8 cellular contexts compared by ENCODE assay signal in the genomic region with DNA sequence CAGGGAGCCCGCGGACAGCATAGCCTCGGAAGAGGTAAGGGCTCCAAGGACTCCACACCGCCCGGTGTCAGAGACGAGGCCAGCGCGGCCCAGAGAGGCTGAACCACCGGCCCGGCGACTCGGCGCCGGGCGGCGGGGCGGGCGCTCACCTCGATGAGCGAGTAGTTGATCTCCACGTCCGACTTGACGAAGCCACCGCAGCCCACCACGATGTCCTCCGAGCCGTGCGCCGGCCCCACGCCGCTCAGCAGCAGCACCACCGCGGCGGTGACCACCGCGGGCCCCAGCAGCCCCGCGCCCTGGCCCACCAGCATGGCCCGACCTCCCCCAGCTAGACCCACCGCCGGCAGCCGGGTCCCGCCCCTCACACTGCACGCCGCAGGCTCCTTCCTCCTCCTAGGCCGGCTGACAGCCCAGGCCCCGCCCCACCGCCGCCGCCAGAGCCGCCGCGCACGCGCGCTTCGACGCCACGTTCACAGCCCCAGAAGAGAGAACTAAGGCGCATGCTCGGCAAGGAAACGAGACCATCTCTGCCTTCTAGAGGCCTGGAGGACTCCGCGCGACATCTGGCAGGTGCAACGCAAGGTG. TPM values are rescaled to one million over a fixed set of nuclear protein-coding genes. Genes with fewer than 3 reads are reported as not detected.
DNase-seq lines count a peak whose midpoint lies in the region; TF ChIP-seq lines count a peak whose summit lies in the region.
"Not testable (repeated sequence)": the region's sequence is repeated elsewhere in the genome, so short reads cannot be mapped to it uniquely, and the experiment has no call there.

A gene with protein sequence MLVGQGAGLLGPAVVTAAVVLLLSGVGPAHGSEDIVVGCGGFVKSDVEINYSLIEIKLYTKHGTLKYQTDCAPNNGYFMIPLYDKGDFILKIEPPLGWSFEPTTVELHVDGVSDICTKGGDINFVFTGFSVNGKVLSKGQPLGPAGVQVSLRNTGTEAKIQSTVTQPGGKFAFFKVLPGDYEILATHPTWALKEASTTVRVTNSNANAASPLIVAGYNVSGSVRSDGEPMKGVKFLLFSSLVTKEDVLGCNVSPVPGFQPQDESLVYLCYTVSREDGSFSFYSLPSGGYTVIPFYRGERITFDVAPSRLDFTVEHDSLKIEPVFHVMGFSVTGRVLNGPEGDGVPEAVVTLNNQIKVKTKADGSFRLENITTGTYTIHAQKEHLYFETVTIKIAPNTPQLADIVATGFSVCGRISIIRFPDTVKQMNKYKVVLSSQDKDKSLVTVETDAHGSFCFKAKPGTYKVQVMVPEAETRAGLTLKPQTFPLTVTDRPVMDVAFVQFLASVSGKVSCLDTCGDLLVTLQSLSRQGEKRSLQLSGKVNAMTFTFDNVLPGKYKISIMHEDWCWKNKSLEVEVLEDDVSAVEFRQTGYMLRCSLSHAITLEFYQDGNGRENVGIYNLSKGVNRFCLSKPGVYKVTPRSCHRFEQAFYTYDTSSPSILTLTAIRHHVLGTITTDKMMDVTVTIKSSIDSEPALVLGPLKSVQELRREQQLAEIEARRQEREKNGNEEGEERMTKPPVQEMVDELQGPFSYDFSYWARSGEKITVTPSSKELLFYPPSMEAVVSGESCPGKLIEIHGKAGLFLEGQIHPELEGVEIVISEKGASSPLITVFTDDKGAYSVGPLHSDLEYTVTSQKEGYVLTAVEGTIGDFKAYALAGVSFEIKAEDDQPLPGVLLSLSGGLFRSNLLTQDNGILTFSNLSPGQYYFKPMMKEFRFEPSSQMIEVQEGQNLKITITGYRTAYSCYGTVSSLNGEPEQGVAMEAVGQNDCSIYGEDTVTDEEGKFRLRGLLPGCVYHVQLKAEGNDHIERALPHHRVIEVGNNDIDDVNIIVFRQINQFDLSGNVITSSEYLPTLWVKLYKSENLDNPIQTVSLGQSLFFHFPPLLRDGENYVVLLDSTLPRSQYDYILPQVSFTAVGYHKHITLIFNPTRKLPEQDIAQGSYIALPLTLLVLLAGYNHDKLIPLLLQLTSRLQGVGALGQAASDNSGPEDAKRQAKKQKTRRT (minus strand): TSS at position 371 of the 588 bp plus-strand sequence. CDS start 57 bp downstream, at position 314.

- not testable (repeated sequence) for H3K4me1 ChIP-seq in Karpas-422 (ENCODE audit: low read length); iPS-15b (ENCODE audit: control insufficient read depth, insufficient read depth, low read length)

- peak within 1 kb of the TSS; percentile 64 for H3K9ac ChIP-seq in Karpas-422 (ENCODE audit: low read length)
- not testable (repeated sequence) for H3K9ac ChIP-seq in iPS-15b (ENCODE audit: low read depth, low read length)

- H3K27me3 Mint-ChIP-seq in brain, result not testable (repeated sequence)

- peak; percentile 22 for TF ChIP-seq POLR2A in GM15510 (IDR thresholded peaks at IDR 0.05; ENCODE audit: borderline replicate concordance, extremely low read depth, insufficient read length)

- H3K9me3 ChIP-seq in Karpas-422 (ENCODE audit: low read length); iPS-15b (ENCODE audit: control insufficient read depth, insufficient read depth, low read length): not testable (repeated sequence)

- H3K27ac Mint-ChIP-seq in brain, result not testable (repeated sequence)

- not testable (repeated sequence) for H3K9me3 Mint-ChIP-seq in brain

- H3K4me2 ChIP-seq in Karpas-422 (ENCODE audit: low read depth, low read length, poor library complexity, severe bottlenecking), result peak within 1 kb of the TSS; percentile 44

- not testable (repeated sequence) for H3K27ac ChIP-seq in Karpas-422 (ENCODE audit: low read length); temporal lobe (ENCODE audit: low read depth, low read length)

- not testable (repeated sequence) for H3K36me3 ChIP-seq in Karpas-422 (ENCODE audit: insufficient read depth, low read length); iPS-15b (ENCODE audit: control insufficient read depth, insufficient read depth, low read length)

- not testable (repeated sequence) for DNase-seq in HFF-Myc (ENCODE audit: extremely low read depth, low read depth)
- DNase-seq in Karpas-422 (peak; percentile 40), retina (peak; percentile 59)
- peak; percentile 93 for DNase-seq in activated CD4-positive, alpha-beta T cell treated with anti-CD3 and anti-CD28 coated beads for 48 hours

- H2AFZ ChIP-seq in Karpas-422 (ENCODE audit: low read length), result not testable (repeated sequence)

- not testable (repeated sequence) for H3K9me2 ChIP-seq in Karpas-422 (replicated peaks; ENCODE audit: insufficient read depth, low read length)

- H4K20me1 ChIP-seq in Karpas-422 (ENCODE audit: insufficient read depth, low read depth, low read length), result not testable (repeated sequence)

- H3K27me3 ChIP-seq in Karpas-422 (ENCODE audit: low read length); iPS-15b (ENCODE audit: control insufficient read depth, insufficient read depth, low read length): not testable (repeated sequence)

- H3K4me3 ChIP-seq in HFF-Myc (replicated peaks; ENCODE audit: low read depth, low read length) (peak within 1 kb of the TSS; percentile 45), Karpas-422 (ENCODE audit: low read length) (peak within 1 kb of the TSS; percentile 61), iPS-15b (ENCODE audit: low read depth, low read length) (peak within 1 kb of the TSS; percentile 26)

- peaks cover 10% of the 10 kb centered on the region for H3K4me1 Mint-ChIP-seq in brain

- not testable (repeated sequence) for TF ChIP-seq CTCF in HFF-Myc (IDR thresholded peaks at IDR 0.05; ENCODE audit: low read depth, low read length, missing control alignments); brain (conservative IDR thresholded peaks at IDR 0.05)

- peaks cover 14% of the 10 kb centered on the region for H3K79me2 ChIP-seq in Karpas-422 (ENCODE audit: low read length)

- not testable (repeated sequence) for H3K36me3 Mint-ChIP-seq in brain

- H3K4me3 Mint-ChIP-seq in brain, result peak within 1 kb of the TSS; percentile 49 to 80 (median 78)

RNA-seq across cellular contexts. Expression of the gene that starts here (rescaled TPM):
- total RNA-seq in Karpas-422 (2014; rRNA removed; shearing (Covaris generic); ENCODE audit: low replicate concordance), result 72.6 and 94.8 TPM in 2 replicates
- 177 TPM for polyA plus RNA-seq in brain (ENCODE audit: insufficient read depth, low read depth, low replicate concordance)
- 70.6 TPM for total RNA-seq in temporal lobe
